In the genomic region with DNA sequence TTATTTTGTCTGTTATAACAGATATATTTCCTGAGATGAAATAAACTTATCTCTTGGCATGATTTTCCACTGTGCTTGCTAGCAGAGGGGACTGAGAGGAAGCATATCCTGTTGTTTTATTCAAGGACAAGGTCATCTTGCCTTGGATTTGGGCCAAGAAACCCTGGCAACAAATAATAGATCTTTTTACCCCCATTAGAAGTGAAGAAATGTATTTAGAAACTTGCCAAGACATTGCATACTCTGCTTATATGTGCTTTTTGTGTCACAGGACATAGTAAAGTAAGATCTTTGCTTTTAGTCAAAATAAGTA, we compare ENCODE assay signal across 2 cellular contexts.
A peak's percentile ranks its signal among the peaks of the same experiment; 100 is the strongest.
TF ChIP-seq lines count a peak whose summit lies in the region.

No MANE protein-coding gene starts in this region.

TF ChIP-seq in IMR-90, 13 proteins besides CTCF, POLR2A, EP300 and RAD21 (continued from another document):
- TF ChIP-seq MXI1 (IDR thresholded peaks at IDR 0.05; ENCODE audit: borderline replicate concordance, low read depth, low read length), result no peak
TF ChIP-seq in IMR-90: peak in this region for 0.

TF ChIP-seq in SK-N-SH, 30 proteins besides CTCF, POLR2A, EP300 and RAD21 (continued from another document):
- no peak for TF ChIP-seq FOSL2 (IDR thresholded peaks at IDR 0.05; ENCODE audit: borderline replicate concordance, low read depth)
- peak; percentile 66 for TF ChIP-seq NFIC (IDR thresholded peaks at IDR 0.05; ENCODE audit: borderline replicate concordance)
- TF ChIP-seq TCF12 (IDR thresholded peaks at IDR 0.05), result peak; percentile 29; the same call in 1 of the 2 replicates
